ENCODE assay signal across 6 cellular contexts in genomic region chr2:110339126-110339525, GRCh38.
A peak's percentile ranks its signal among the peaks of the same experiment; 100 is the strongest.
DNase-seq lines count a peak whose midpoint lies in the region; ATAC-seq, FAIRE-seq and TF ChIP-seq lines count a peak whose summit lies in the region.
"Not testable (repeated sequence)": the region's sequence is repeated elsewhere in the genome, so short reads cannot be mapped to it uniquely, and the experiment has no call there.

No MANE protein-coding gene starts in this region.

- not testable (repeated sequence) for H2AFZ ChIP-seq in HCT116 (ENCODE audit: low read depth, low read length, poor library complexity, severe bottlenecking); keratinocyte (ENCODE audit: control insufficient read depth, low read length); HepG2 (ENCODE audit: low read length)

- H4K20me1 ChIP-seq in HCT116 (ENCODE audit: insufficient read depth); keratinocyte (ENCODE audit: control insufficient read depth, extremely low read depth, insufficient read depth, low read length); HepG2 (ENCODE audit: insufficient read depth, low read length): not testable (repeated sequence)

- CTCF ChIA-PET in HCT116 (lab: Charles Lee); Panc1 (lab: Charles Lee); HepG2 (lab: Yijun Ruan, JAX; ENCODE audit: low intra/inter-chr PET ratio, low total read pairs): not testable (repeated sequence)

- not testable (repeated sequence) for H3K9me1 ChIP-seq in keratinocyte (ENCODE audit: control insufficient read depth, extremely low read depth, insufficient read depth, low read length)

- H3K27me3 ChIP-seq in HCT116 (ENCODE audit: insufficient read depth, low read length); Panc1 (ENCODE audit: control insufficient read depth, insufficient read depth, low read length); body of pancreas; keratinocyte (ENCODE audit: control insufficient read depth, extremely low read depth, insufficient read depth, low read length); HepG2 (ENCODE audit: control insufficient read depth in 1 of 2, insufficient read depth in 2 of 2, low read length in 2 of 2); psoas muscle (ENCODE audit: insufficient read depth in 3 of 3, low read length in 2 of 3): not testable (repeated sequence)

- H3K4me1 ChIP-seq in HCT116 (ENCODE audit: control insufficient read depth in 1 of 2, insufficient read depth in 2 of 2, low read length in 2 of 2); Panc1 (ENCODE audit: control insufficient read depth, insufficient read depth, low read length); body of pancreas; keratinocyte (ENCODE audit: control insufficient read depth, extremely low read depth, insufficient read depth, low read length); HepG2 (ENCODE audit: insufficient read depth, low read length); psoas muscle: not testable (repeated sequence)

- not testable (repeated sequence) for TF ChIP-seq POLR2A in HCT116 (IDR thresholded peaks at IDR 0.05; ENCODE audit: borderline replicate concordance, extremely low read depth, insufficient read depth, insufficient read length); body of pancreas (IDR thresholded peaks at IDR 0.05); HepG2 (IDR thresholded peaks at IDR 0.05; ENCODE audit: insufficient read depth in 1 of 2, low read depth in 2 of 2, low read length in 2 of 2)

- FAIRE-seq in keratinocyte (lab: Jason Lieb, UNC) (peak; percentile 71), HepG2 (lab: Jason Lieb, UNC) (peak; percentile 54)

- not testable (repeated sequence) for H3K9me2 ChIP-seq in HCT116 (ENCODE audit: insufficient read depth)

- not testable (repeated sequence) for H3K27ac ChIP-seq in HCT116 (ENCODE audit: low read depth, low read length); Panc1 (ENCODE audit: low read length); body of pancreas; keratinocyte (ENCODE audit: control insufficient read depth, insufficient read depth, low read length); HepG2 (ENCODE audit: extremely low read length, insufficient read depth, low read length); psoas muscle

- not testable (repeated sequence) for DNase-seq in HCT116 (ENCODE audit: low read depth, low spot score); Panc1 (ENCODE audit: low read depth, low spot score); body of pancreas; keratinocyte (ENCODE audit: low read depth, low spot score); HepG2 (ENCODE audit: low spot score); psoas muscle

- TF ChIP-seq CTCF in HCT116 (IDR thresholded peaks at IDR 0.05 in 2 of 3, conservative IDR thresholded peaks at IDR 0.05 in 1 of 3; ENCODE audit: borderline replicate concordance in 1 of 3, insufficient read depth in 1 of 3, low read depth in 2 of 3, low read length in 2 of 3); Panc1 (IDR thresholded peaks at IDR 0.05); body of pancreas (IDR thresholded peaks at IDR 0.05); keratinocyte (optimal IDR thresholded peaks at IDR 0.05 in 1 of 3, IDR thresholded peaks at IDR 0.05 in 1 of 3, conservative IDR thresholded peaks at IDR 0.05 in 1 of 3; ENCODE audit: extremely low read depth in 1 of 3, insufficient read depth in 2 of 3, low read length in 3 of 3); HepG2 (CRISPR knock-in tag; IDR thresholded peaks at IDR 0.05); psoas muscle (IDR thresholded peaks at IDR 0.05): not testable (repeated sequence)

- not testable (repeated sequence) for H3K4me2 ChIP-seq in HCT116 (ENCODE audit: low read length); keratinocyte (ENCODE audit: control insufficient read depth, extremely low read depth, insufficient read depth, low read depth, low read length); HepG2 (ENCODE audit: low read depth, low read length)

- not testable (repeated sequence) for H3K9ac ChIP-seq in HCT116 (ENCODE audit: low read length); keratinocyte (ENCODE audit: control insufficient read depth, extremely low read depth, insufficient read depth, low read length); HepG2 (ENCODE audit: insufficient read depth, low read depth, low read length)

- TF ChIP-seq EP300 in HepG2 (IDR thresholded peaks at IDR 0.05; ENCODE audit: low read depth in 2 of 2, low read length in 2 of 2); HepG2 (CRISPR knock-in tag; IDR thresholded peaks at IDR 0.05; ENCODE audit: borderline replicate concordance): not testable (repeated sequence)

- RAD21 ChIA-PET in HCT116 (lab: Charles Lee; ENCODE audit: low non-redundant PET in 1 of 2, low total read pairs in 2 of 2, uncharacterized antibody in 2 of 2, unreplicated experiment in 2 of 2): not testable (repeated sequence)

- H3K4me3 ChIP-seq in HCT116 (replicated peaks in 1 of 2; ENCODE audit: low read depth in 1 of 2, low read length in 2 of 2); Panc1 (ENCODE audit: low read depth in 2 of 2, low read length in 2 of 2); body of pancreas; keratinocyte (ENCODE audit: control insufficient read depth in 2 of 3, extremely low read depth in 1 of 3, insufficient read depth in 2 of 3, low read depth in 1 of 3, low read length in 3 of 3); HepG2 (replicated peaks in 1 of 3; ENCODE audit: insufficient read depth in 1 of 3, low read depth in 2 of 3, low read length in 3 of 3); psoas muscle: not testable (repeated sequence)

- POLR2A ChIA-PET in HCT116 (lab: Charles Lee); Panc1 (lab: Charles Lee); HepG2 (lab: Yijun Ruan, JAX): not testable (repeated sequence)

- H3K9me3 ChIP-seq in HCT116 (ENCODE audit: control insufficient read depth in 1 of 2, insufficient read depth in 1 of 2, low read depth in 1 of 2, low read length in 2 of 2); Panc1 (ENCODE audit: control insufficient read depth, insufficient read depth, low read depth, low read length); body of pancreas; keratinocyte (ENCODE audit: control insufficient read depth, low read depth, low read length); HepG2 (ENCODE audit: low read length); psoas muscle: not testable (repeated sequence)

- intact Hi-C loops in HCT116 (cut with micrococcal nuclease); Panc1 (cut with micrococcal nuclease; ENCODE audit: unreplicated experiment); body of pancreas (cut with DNase I); HepG2 (cut with micrococcal nuclease; ENCODE audit: unreplicated experiment); psoas muscle (cut with DNase I): not testable (repeated sequence)

- TF ChIP-seq RAD21 in HCT116 (IDR thresholded peaks at IDR 0.05; ENCODE audit: low read depth); HepG2 (CRISPR knock-in tag; IDR thresholded peaks at IDR 0.05): not testable (repeated sequence)

- not testable (repeated sequence) for H3K79me2 ChIP-seq in HCT116 (ENCODE audit: insufficient read depth, low read length); keratinocyte (ENCODE audit: control insufficient read depth, insufficient read depth, low read length); HepG2 (ENCODE audit: insufficient read depth, low read length)

- in situ Hi-C loops in Panc1 (cut with HindIII; ENCODE audit: low pct_unique_long_range_greater_than_20kb, low sequenced_read_pairs); HepG2 (cut with HindIII; ENCODE audit: extremely low pct_ligation_motif_present, low pct_unique_long_range_greater_than_20kb): not testable (repeated sequence)

- BruUV-seq in HCT116 (replicated peaks; lab: Mats Ljungman, UMichigan); Panc1 (replicated peaks; lab: Mats Ljungman, UMichigan); HepG2 (replicated peaks; lab: Mats Ljungman, UMichigan): not testable (repeated sequence)

- no CpG with 5 or more reads among the region's 2 CpGs for WGBS in body of pancreas, 2 donors
- no CpG with 5 or more reads among the region's 2 CpGs for WGBS in HepG2 (ENCODE audit: low lambda C conversion rate)
- no CpG with 5 or more reads among the region's 2 CpGs for WGBS in psoas muscle, 3 donors

- dilution Hi-C loops in keratinocyte (cut with MboI; ENCODE audit: extremely low pct_ligation_motif_present, low sequenced_read_pairs): not testable (repeated sequence)

- H3K36me3 ChIP-seq in HCT116 (ENCODE audit: control insufficient read depth in 1 of 2, insufficient read depth in 2 of 2, low read length in 2 of 2); Panc1 (ENCODE audit: control insufficient read depth, insufficient read depth, low read length); body of pancreas (replicated peaks in 1 of 2; ENCODE audit: insufficient read depth in 1 of 2, low read depth in 2 of 2); keratinocyte (ENCODE audit: control insufficient read depth in 2 of 2, extremely low read depth in 1 of 2, insufficient read depth in 2 of 2, low read length in 2 of 2); HepG2 (replicated peaks in 1 of 2; ENCODE audit: control insufficient read depth in 1 of 2, insufficient read depth in 2 of 2, low read length in 2 of 2); psoas muscle (ENCODE audit: insufficient read depth in 1 of 2, low read depth in 1 of 2): not testable (repeated sequence)

- ATAC-seq in HCT116 (peak; percentile 77), Panc1 (peak; percentile 51; the same call in 1 of the 2 replicates), body of pancreas (peak; percentile 84), HepG2 (peak; percentile 75), psoas muscle (peak; percentile 42 to 93 (median 76))
